In genomic region chrX:1422135-1422465, GRCh38 we compare ENCODE assay signal across 16 cellular contexts. TPM values are rescaled to one million over a fixed set of nuclear protein-coding genes. Genes with fewer than 3 reads are reported as not detected.
DNase-seq lines count a peak whose midpoint lies in the region; ATAC-seq and TF ChIP-seq lines count a peak whose summit lies in the region.
"Had no signal": no experiment of that assay in that cellular context is flagged by ENCODE, and none has a peak within 500 bp of the region (broad histone marks: within the 10 kb centered on the region; RNA-seq: fewer than 3 reads in every experiment).

No MANE protein-coding gene starts in this region.

- H3K4me3 ChIP-seq in heart right ventricle = no peak overlapping the region
- no peak overlapping the region for H3K4me3 ChIP-seq in upper lobe of right lung
- H3K4me3 ChIP-seq: BLaER1, GM23248 had no signal

- H3K36me3 ChIP-seq in heart right ventricle (peaks cover 4 to 70% (median 44%) of the 10 kb centered on the region in 9 donors), upper lobe of right lung (peaks cover 38% of the 10 kb centered on the region)

- H3K27ac ChIP-seq in heart right ventricle (no peak overlapping the region), upper lobe of right lung (no peak overlapping the region)
- H3K27ac ChIP-seq: BLaER1, GM23248 had no signal

- 0 out of 2 replicates have a peak, but pooled peaks have one; percentile 20 for TF ChIP-seq POLR2A in Raji (IDR thresholded peaks at IDR 0.05; ENCODE audit: insufficient read depth, low read depth, low read length)

- TF ChIP-seq CTCF in heart right ventricle (IDR thresholded peaks at IDR 0.05) = no peak
- no peak for TF ChIP-seq CTCF in upper lobe of right lung (IDR thresholded peaks at IDR 0.05)

- H3K27me3 ChIP-seq in heart right ventricle = no peaks in the 10 kb centered on the region
- H3K27me3 ChIP-seq in upper lobe of right lung = no peaks in the 10 kb centered on the region
- H3K27me3 ChIP-seq: BLaER1 had no signal

- H3K4me1 ChIP-seq in heart right ventricle (no peaks in the 10 kb centered on the region), upper lobe of right lung (no peaks in the 10 kb centered on the region)
- H3K4me1 ChIP-seq: Caco-2 had no signal

- 96 to 98% methylated on average over 4 of the region's 4 CpGs for WGBS in heart right ventricle, 2 donors

- intact Hi-C loops in cardiac septum (cut with DNase I) (no loop called here), heart right ventricle (cut with DNase I) (no loop called here), upper lobe of right lung (cut with DNase I) (no loop called here)

- DNase-seq in cardiac septum (ENCODE audit: low spot score) (peak; percentile 46), heart right ventricle (no peak), mesenteric fat pad (ENCODE audit: low spot score) (peak; percentile 51), upper lobe of right lung (peak; percentile 10), iPS-NIHi11 (ENCODE audit: low spot score) (no peak)
- DNase-seq: AML-193; Caco-2; CD8-positive, alpha-beta memory T cell; DND-41; GDM1; GM23248 had no signal

- no peak for ATAC-seq in heart right ventricle
- no peak for ATAC-seq in upper lobe of right lung
- no peak for ATAC-seq in GM18870 (IDR thresholded peaks at IDR 0.05; ENCODE audit: unreplicated experiment)
- no peak for ATAC-seq in GM19455 (IDR thresholded peaks at IDR 0.05; ENCODE audit: unreplicated experiment)
- ATAC-seq: HCT116 had no signal

- H3K9me3 ChIP-seq in heart right ventricle (peaks cover 0 to 29% (median 21%) of the 10 kb centered on the region in 11 donors), upper lobe of right lung (no peaks in the 10 kb centered on the region)

RNA-seq across cellular contexts. Expression of gene SLC25A6, which starts 30.2 kb away (rescaled TPM):
- total RNA-seq in cardiac septum = 147 TPM
- total RNA-seq in heart right ventricle = 100 to 1,000 TPM; 128 to 186 (median 141) TPM
- 100 to 1,000 TPM in 1 of 2 donors, 10 to 100 TPM in 1; 74.8 to 272 TPM for polyA plus RNA-seq in heart right ventricle
- 331 TPM for total RNA-seq in mesenteric fat pad
- total RNA-seq in upper lobe of right lung = 337 TPM

RNA-seq across cellular contexts. Expression of gene ASMTL, which starts 30.6 kb away (rescaled TPM):
- 26.8 TPM for total RNA-seq in cardiac septum
- total RNA-seq in heart right ventricle = 10 to 100 TPM; 23.3 to 50.6 (median 38.3) TPM
- polyA plus RNA-seq in heart right ventricle = 10 to 100 TPM; 16.6 to 40.7 TPM
- total RNA-seq in mesenteric fat pad = 20.8 TPM
- total RNA-seq in upper lobe of right lung = 23.8 TPM

Comparison
In these comparisons a context has a peak if more than half of its experiments do, and no peak if none do; other contexts are left out.
1. DNase-seq: peak in cardiac septum (single experiment), mesenteric fat pad (single experiment) and upper lobe of right lung (single experiment); none in heart right ventricle (0 of 2) and iPS-NIHi11 (single experiment).